Comparison of ENCODE assay signal across 2 cellular contexts in genomic region chr7:6279341-6279740, GRCh38.
TF ChIP-seq lines count a peak whose summit lies in the region.

No MANE protein-coding gene starts in this region.

TF ChIP-seq in IMR-90, 13 proteins besides CTCF, POLR2A, EP300 and RAD21:
- TF ChIP-seq NFE2L2 (IDR thresholded peaks at IDR 0.05; ENCODE audit: low read depth, low read length) = no peak
- no peak for TF ChIP-seq CHD1 (IDR thresholded peaks at IDR 0.05; ENCODE audit: low read depth, low read length)
- TF ChIP-seq FOS (IDR thresholded peaks at IDR 0.05; ENCODE audit: low read depth, low read length) = no peak
- no peak for TF ChIP-seq ELK1 (IDR thresholded peaks at IDR 0.05; ENCODE audit: borderline replicate concordance, low read depth, low read length)
- no peak for TF ChIP-seq RCOR1 (IDR thresholded peaks at IDR 0.05; ENCODE audit: insufficient replicate concordance, low read length)
- TF ChIP-seq CEBPB (IDR thresholded peaks at IDR 0.05; ENCODE audit: low read depth, low read length) = no peak
- TF ChIP-seq MXI1 (IDR thresholded peaks at IDR 0.05; ENCODE audit: borderline replicate concordance, low read depth, low read length) = no peak
- no peak for TF ChIP-seq MAZ (IDR thresholded peaks at IDR 0.05; ENCODE audit: borderline replicate concordance, low read depth, low read length)
- TF ChIP-seq RFX5 (IDR thresholded peaks at IDR 0.05; ENCODE audit: low read depth, low read length) = no peak
- no peak for TF ChIP-seq SMC3 (IDR thresholded peaks at IDR 0.05; ENCODE audit: low read depth, low read length)
- no peak for TF ChIP-seq USF2 (IDR thresholded peaks at IDR 0.05; ENCODE audit: low read depth, low read length)
- no peak for TF ChIP-seq MAFK (IDR thresholded peaks at IDR 0.05; ENCODE audit: low read depth, low read length)
- TF ChIP-seq BHLHE40 (IDR thresholded peaks at IDR 0.05; ENCODE audit: low read depth, low read length) = no peak
TF ChIP-seq in IMR-90: peak in this region for 0.

TF ChIP-seq in K562, 482 proteins besides CTCF, POLR2A, EP300 and RAD21:
- TF ChIP-seq STAT5B (CRISPR knock-in tag; IDR thresholded peaks at IDR 0.05) = no peak
- no peak for TF ChIP-seq ZNF785 (CRISPR knock-in tag; IDR thresholded peaks at IDR 0.05)
- no peak for TF ChIP-seq HNRNPH1 (optimal IDR thresholded peaks at IDR 0.05; ENCODE audit: low read depth, low read length)
- no peak for TF ChIP-seq MED1 (CRISPR knock-in tag; IDR thresholded peaks at IDR 0.05; ENCODE audit: borderline replicate concordance)
- no peak for TF ChIP-seq ZNF445 (CRISPR knock-in tag; IDR thresholded peaks at IDR 0.05; ENCODE audit: low read depth)
- TF ChIP-seq RNF219 (CRISPR knock-in tag; IDR thresholded peaks at IDR 0.05) = no peak
- no peak for TF ChIP-seq ZBTB8A (IDR thresholded peaks at IDR 0.05; ENCODE audit: partially characterized antibody)
- TF ChIP-seq NR0B1 (IDR thresholded peaks at IDR 0.05; ENCODE audit: partially characterized antibody) = no peak
- no peak for TF ChIP-seq E4F1 (CRISPR knock-in tag; IDR thresholded peaks at IDR 0.05; ENCODE audit: borderline replicate concordance)
TF ChIP-seq in K562: peak in this region for 0.
